In the genomic region with DNA sequence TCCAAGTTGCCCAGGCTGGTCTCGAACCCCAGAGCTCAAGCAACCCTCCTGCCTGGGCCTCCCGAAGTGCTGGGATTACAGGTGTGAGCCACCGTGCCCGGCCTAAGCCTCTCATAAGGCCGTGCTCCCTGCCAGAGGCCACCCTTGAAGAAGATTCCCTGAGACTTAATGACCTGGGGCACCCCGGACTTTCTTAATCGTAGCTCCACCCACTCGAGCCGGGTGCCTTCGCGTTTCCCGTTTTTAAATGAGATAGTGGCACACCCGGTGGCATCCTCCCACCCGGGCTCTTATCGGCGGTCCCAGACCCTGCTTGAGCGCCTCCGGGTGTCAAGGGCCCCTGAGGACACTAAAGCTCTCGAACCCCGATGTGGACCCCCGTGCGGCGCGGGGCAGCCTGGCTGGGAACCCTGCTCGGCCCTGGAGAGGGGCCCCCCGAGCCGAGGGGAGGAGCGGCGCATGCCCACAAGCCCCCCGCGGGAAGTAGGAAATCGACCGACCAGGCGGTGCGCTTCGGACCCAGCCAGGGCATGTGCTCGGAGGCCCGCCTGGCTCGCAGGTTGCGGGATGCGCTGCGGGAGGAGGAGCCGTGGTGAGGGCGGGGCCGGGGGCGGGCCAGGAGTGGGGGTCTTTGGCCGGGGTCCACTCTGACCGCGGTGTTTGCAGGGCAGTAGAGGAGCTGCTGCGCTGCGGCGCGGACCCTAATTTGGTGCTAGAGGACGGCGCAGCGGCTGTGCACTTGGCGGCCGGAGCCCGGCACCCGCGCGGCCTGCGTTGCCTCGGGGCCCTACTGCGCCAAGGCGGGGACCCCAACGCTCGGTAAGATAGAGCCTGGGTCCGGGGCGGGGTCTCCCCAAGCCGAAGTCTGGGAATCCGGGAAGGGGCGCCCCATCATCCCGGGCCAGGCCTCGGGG, we compare ENCODE assay signal across 8 cellular contexts. TPM values are rescaled to one million over a fixed set of nuclear protein-coding genes. Genes with fewer than 3 reads are reported as not detected.
DNase-seq lines count a peak whose midpoint lies in the region; ATAC-seq and TF ChIP-seq lines count a peak whose summit lies in the region.

A gene with protein sequence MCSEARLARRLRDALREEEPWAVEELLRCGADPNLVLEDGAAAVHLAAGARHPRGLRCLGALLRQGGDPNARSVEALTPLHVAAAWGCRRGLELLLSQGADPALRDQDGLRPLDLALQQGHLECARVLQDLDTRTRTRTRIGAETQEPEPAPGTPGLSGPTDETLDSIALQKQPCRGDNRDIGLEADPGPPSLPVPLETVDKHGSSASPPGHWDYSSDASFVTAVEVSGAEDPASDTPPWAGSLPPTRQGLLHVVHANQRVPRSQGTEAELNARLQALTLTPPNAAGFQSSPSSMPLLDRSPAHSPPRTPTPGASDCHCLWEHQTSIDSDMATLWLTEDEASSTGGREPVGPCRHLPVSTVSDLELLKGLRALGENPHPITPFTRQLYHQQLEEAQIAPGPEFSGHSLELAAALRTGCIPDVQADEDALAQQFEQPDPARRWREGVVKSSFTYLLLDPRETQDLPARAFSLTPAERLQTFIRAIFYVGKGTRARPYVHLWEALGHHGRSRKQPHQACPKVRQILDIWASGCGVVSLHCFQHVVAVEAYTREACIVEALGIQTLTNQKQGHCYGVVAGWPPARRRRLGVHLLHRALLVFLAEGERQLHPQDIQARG (plus strand): TSS at position 511 of the 914 bp plus-strand sequence. CDS start 20 bp downstream, at position 531.

- POLR2A ChIA-PET in Caco-2 (lab: Charles Lee), result interaction anchor here (0.6 to 1.0 kb wide), 3 partner anchors 15 to 66 kb away, joined by 3 read pairs; no protein-coding TSS in a partner anchor

- DNase-seq in Caco-2, result peak; percentile 67 to 73
- DNase-seq in GM23248, result peak; percentile 50
- DNase-seq in SK-MEL-5 (ENCODE audit: low read depth, low spot score), result peak; percentile 51
- DNase-seq in central memory CD8-positive, alpha-beta T cell (ENCODE audit: low spot score in 2 of 2), result no peak
- no peak for DNase-seq in mesenchymal stem cell
- DNase-seq in testis, result no peak
- no peak for DNase-seq in UCSD-AML1 (lab: John Stamatoyannopoulos, UW; ENCODE audit: unreplicated experiment)

- peak within 1 kb of the TSS; percentile 48 for H2BK15ac ChIP-seq in mesenchymal stem cell (ENCODE audit: low read depth, poor library complexity, severe bottlenecking)

- no TSS peak for BruUV-seq in Caco-2 (replicated peaks; lab: Mats Ljungman, UMichigan)

- WGBS in GM23248 (ENCODE audit: low coverage in 1 of 2, low lambda C conversion rate in 2 of 2, missing lambda C conversion rate in 2 of 2), 2 experiments, result 8 to 10% methylated on average over 64 to 66 of the region's 75 CpGs
- 80% methylated on average over 74 of the region's 75 CpGs for WGBS in mesenchymal stem cell
- WGBS in testis, 2 donors, result 6 to 13% methylated on average over 17 to 70 of the region's 75 CpGs

- peak within 1 kb of the TSS; percentile 94 for H3K4me2 ChIP-seq in GM23248 (ENCODE audit: unreplicated experiment)
- no peak within 1 kb of the TSS for H3K4me2 ChIP-seq in mesenchymal stem cell (ENCODE audit: low read length, poor library complexity, severe bottlenecking)

- CTCF ChIA-PET in Caco-2 (lab: Charles Lee), result interaction anchor here (0.5 to 2.3 kb wide), 12 partner anchors 11 to 229 kb away, joined by 3 to 15 read pairs (median 5); partner anchors contain the start of genes BABAM1, MRPL34 and USE1

- peak; percentile 26 for ATAC-seq in central memory CD8-positive, alpha-beta T cell (replicated peaks; ENCODE audit: extremely low read depth, poor library complexity, severe bottlenecking)
- ATAC-seq in GM19467 (IDR thresholded peaks at IDR 0.05; ENCODE audit: unreplicated experiment), result no peak

- no peak within 1 kb of the TSS for H2AK5ac ChIP-seq in mesenchymal stem cell (ENCODE audit: low read length, severe bottlenecking)

- H3K27ac ChIP-seq in GM23248 (no peak within 1 kb of the TSS), mesenchymal stem cell (ENCODE audit: low read length, poor library complexity, severe bottlenecking) (no peak within 1 kb of the TSS), testis (no peak within 1 kb of the TSS)

- H3K79me2 ChIP-seq in GM23248 (ENCODE audit: insufficient read depth), result no peaks in the 10 kb centered on the region

- H3K4ac ChIP-seq in mesenchymal stem cell (ENCODE audit: low read depth in 1 of 2, low read length in 2 of 2), result no peak within 1 kb of the TSS

- TF ChIP-seq CTCF in Caco-2 (IDR thresholded peaks at IDR 0.05; ENCODE audit: insufficient read depth in 1 of 2, low read depth in 1 of 2, low read length in 1 of 2, severe bottlenecking in 1 of 2, unreplicated experiment in 1 of 2) (no peak), testis (IDR thresholded peaks at IDR 0.05) (no peak)

- no peak within 1 kb of the TSS for H3K23ac ChIP-seq in mesenchymal stem cell (ENCODE audit: low read length in 2 of 2)

- no peak for TF ChIP-seq POLR2A in testis (IDR thresholded peaks at IDR 0.05)

- H2BK120ac ChIP-seq in mesenchymal stem cell (ENCODE audit: low read depth, low read length), result no peak within 1 kb of the TSS

- H4K20me1 ChIP-seq in GM23248 (ENCODE audit: insufficient read depth), result no peaks in the 10 kb centered on the region

- H3K9me3 ChIP-seq in Caco-2 (no peaks in the 10 kb centered on the region), GM23248 (ENCODE audit: low read depth) (no peaks in the 10 kb centered on the region), mesenchymal stem cell (ENCODE audit: control insufficient read depth, low read length) (no peaks in the 10 kb centered on the region), testis (no peaks in the 10 kb centered on the region)

- H3K18ac ChIP-seq in mesenchymal stem cell (ENCODE audit: low read depth in 1 of 2, low read length in 2 of 2), result no peak within 1 kb of the TSS

- H2BK5ac ChIP-seq in mesenchymal stem cell (ENCODE audit: low read depth, low read length, poor library complexity, severe bottlenecking), result no peak within 1 kb of the TSS

- H3K4me1 Mint-ChIP-seq in Caco-2 (ENCODE audit: low read depth, unreplicated experiment), result peaks cover 4% of the 10 kb centered on the region
- H3K4me1 Mint-ChIP-seq in central memory CD8-positive, alpha-beta T cell, result peaks cover 13% of the 10 kb centered on the region

- no peaks in the 10 kb centered on the region for H3K9me2 ChIP-seq in GM23248 (ENCODE audit: insufficient read depth)

- peak within 1 kb of the TSS; percentile 88 for H2AFZ ChIP-seq in GM23248
- no peak within 1 kb of the TSS for H2AFZ ChIP-seq in mesenchymal stem cell (ENCODE audit: low read depth, low read length)

- intact Hi-C loops in Caco-2 (cut with micrococcal nuclease; ENCODE audit: unreplicated experiment), result loop anchor here (1.0 to 5.0 kb wide), 5 partner anchors 15 to 215 kb away; partner anchors contain the start of genes BABAM1, NR2F6 and OCEL1
- intact Hi-C loops in testis (cut with DNase I; ENCODE audit: low total_unique reads), result loop anchor here (10.0 kb wide), 1 partner anchor 217 kb away; no protein-coding TSS in a partner anchor

- H3K14ac ChIP-seq in mesenchymal stem cell (ENCODE audit: low read length in 2 of 2), result no peak within 1 kb of the TSS

- H3K4me1 ChIP-seq in Caco-2 (peaks cover 4% of the 10 kb centered on the region; the same call in 1 of the 2 replicates), GM23248 (ENCODE audit: insufficient read depth) (no peaks in the 10 kb centered on the region), mesenchymal stem cell (ENCODE audit: control insufficient read depth, insufficient read depth, low read depth, low read length) (peaks cover 6% of the 10 kb centered on the region), testis (peaks cover 10% of the 10 kb centered on the region)

- H3K79me1 ChIP-seq in mesenchymal stem cell (replicated peaks; ENCODE audit: low read length, poor library complexity, severe bottlenecking), result peaks cover 3% of the 10 kb centered on the region

- H3K4me3 ChIP-seq in Caco-2 (ENCODE audit: low read depth, low read length), result peak within 1 kb of the TSS; percentile 62
- peak within 1 kb of the TSS; percentile 63 for H3K4me3 ChIP-seq in GM23248
- peak within 1 kb of the TSS in 1 of 2 experiments; percentile 74 for H3K4me3 ChIP-seq in mesenchymal stem cell (ENCODE audit: insufficient read depth in 1 of 2, low read depth in 1 of 2, low read length in 2 of 2)
- peak within 1 kb of the TSS; percentile 9 to 47 for H3K4me3 ChIP-seq in testis

- H3K9ac ChIP-seq in GM23248 (0 out of 2 replicates have a peak within 1 kb of the TSS, but pooled peaks have one; percentile 18), mesenchymal stem cell (ENCODE audit: low read length) (peak within 1 kb of the TSS; percentile 43)

- H3K27ac Mint-ChIP-seq in Caco-2 (ENCODE audit: unreplicated experiment), result peak within 1 kb of the TSS; percentile 79
- H3K27ac Mint-ChIP-seq in central memory CD8-positive, alpha-beta T cell (ENCODE audit: low read depth), result no peak within 1 kb of the TSS

- H3K27me3 Mint-ChIP-seq in Caco-2 (ENCODE audit: insufficient read depth, unreplicated experiment), result no peaks in the 10 kb centered on the region
- H3K27me3 Mint-ChIP-seq in central memory CD8-positive, alpha-beta T cell, result no peaks in the 10 kb centered on the region

- H3K27me3 ChIP-seq in Caco-2 (replicated peaks; ENCODE audit: control insufficient read depth, insufficient read depth, low read length) (no peaks in the 10 kb centered on the region), GM23248 (replicated peaks; ENCODE audit: insufficient read depth) (no peaks in the 10 kb centered on the region), mesenchymal stem cell (ENCODE audit: control insufficient read depth in 1 of 2, insufficient read depth in 1 of 2, low read length in 2 of 2) (peaks cover 0 to 4% of the 10 kb centered on the region in 2 experiments), testis (no peaks in the 10 kb centered on the region)

- peaks cover 41% of the 10 kb centered on the region for H3K36me3 Mint-ChIP-seq in Caco-2 (ENCODE audit: insufficient read depth, unreplicated experiment)
- H3K36me3 Mint-ChIP-seq in central memory CD8-positive, alpha-beta T cell (ENCODE audit: insufficient read depth), result peaks cover 13% of the 10 kb centered on the region

- H4K91ac ChIP-seq in mesenchymal stem cell (ENCODE audit: low read length), result peak within 1 kb of the TSS; percentile 80

- peak within 1 kb of the TSS in 1 of 2 experiments; percentile 23 for H2BK12ac ChIP-seq in mesenchymal stem cell (ENCODE audit: low read length in 2 of 2)

- 0 out of 2 replicates have a peak, but pooled peaks cover 12% of the 10 kb centered on the region for H3F3A ChIP-seq in GM23248 (ENCODE audit: insufficient read depth)

- in situ Hi-C loops in GM23248 (cut with MboI) (no loop called here), SK-MEL-5 (cut with HindIII; ENCODE audit: low pct_unique_long_range_greater_than_20kb, low sequenced_read_pairs) (no loop called here)

- no peaks in the 10 kb centered on the region for H3K9me3 Mint-ChIP-seq in Caco-2 (ENCODE audit: unreplicated experiment)
- H3K9me3 Mint-ChIP-seq in central memory CD8-positive, alpha-beta T cell, result no peaks in the 10 kb centered on the region

- H4K8ac ChIP-seq in mesenchymal stem cell (ENCODE audit: low read length), result peak within 1 kb of the TSS; percentile 52

- peak within 1 kb of the TSS; percentile 85 for H3K4me3 Mint-ChIP-seq in Caco-2 (ENCODE audit: unreplicated experiment)
- peak within 1 kb of the TSS; percentile 77 for H3K4me3 Mint-ChIP-seq in central memory CD8-positive, alpha-beta T cell

- H3K36me3 ChIP-seq in Caco-2 (ENCODE audit: control insufficient read depth, insufficient read depth, low read length) (no peaks in the 10 kb centered on the region; the same call in 1 of the 2 replicates), GM23248 (ENCODE audit: low read depth) (no peaks in the 10 kb centered on the region), mesenchymal stem cell (ENCODE audit: control insufficient read depth in 1 of 2, insufficient read depth in 2 of 2, low read depth in 1 of 2, low read length in 2 of 2) (peaks cover 22 to 40% of the 10 kb centered on the region in 2 experiments), testis (ENCODE audit: low read depth, missing control alignments) (no peaks in the 10 kb centered on the region)

RNA-seq across cellular contexts. Expression of the gene that starts here (rescaled TPM):
- 14.3 and 17.4 TPM in 2 replicates for total RNA-seq in Caco-2 (2022)
- total RNA-seq in GM23248 (2014; rRNA removed; shearing (Covaris generic)), result 0.54 and 1.4 TPM in 2 replicates
- polyA plus RNA-seq in GM23248 (2016; fragmentation: Nextera tagmentation; extraction: Ambion mirVana), result 0.14 and 0.31 TPM in 2 replicates
- total RNA-seq in SK-MEL-5 (2014; rRNA removed; shearing (Covaris generic)), result 1.3 TPM in 2 replicates
- polyA plus RNA-seq in SK-MEL-5 (2015; cell fraction: cytosol; rRNA removed), result 6.5 and 10.0 TPM in 2 replicates
- 17.9 and 19.0 TPM in 2 replicates for polyA plus RNA-seq in SK-MEL-5 (2015; cell fraction: nucleus; rRNA removed)
- polyA plus RNA-seq in mesenchymal stem cell (2013, experiment 1 of 2), result 0.36 TPM
- polyA plus RNA-seq in mesenchymal stem cell (2013, experiment 2 of 2), result 0.34 TPM
- 1 to 10 TPM; 3.1 to 5.3 TPM for total RNA-seq in testis
- 0.45 TPM for polyA plus RNA-seq in testis (ENCODE audit: insufficient read depth, low read depth, low replicate concordance)

Comparison
In these comparisons a context has a peak if more than half of its experiments do, and no peak if none do; other contexts are left out.
1. DNase-seq: peak in Caco-2 (2 of 2), GM23248 (single experiment) and SK-MEL-5 (single experiment); none in central memory CD8-positive, alpha-beta T cell (0 of 2), mesenchymal stem cell (single experiment), testis (single experiment) and UCSD-AML1 (single experiment).